In genomic region chr10:110078317-110078716, GRCh38 we compare ENCODE assay signal across 10 cellular contexts.
A peak's percentile ranks its signal among the peaks of the same experiment; 100 is the strongest.
DNase-seq lines count a peak whose midpoint lies in the region; ATAC-seq, FAIRE-seq and TF ChIP-seq lines count a peak whose summit lies in the region.
"Had no signal": no experiment of that assay in that cellular context is flagged by ENCODE, and none has a peak within 500 bp of the region (broad histone marks: within the 10 kb centered on the region; RNA-seq: fewer than 3 reads in every experiment).

No MANE protein-coding gene starts in this region.

- no peak overlapping the region for H2AFZ ChIP-seq in GM23248
- H2AFZ ChIP-seq in mammary epithelial cell (ENCODE audit: low read depth, low read length): no peak overlapping the region

- POLR2A ChIA-PET in A549 (lab: Yijun Ruan, JAX): no interaction called here

- H3K27me3 ChIP-seq in GM23248 (replicated peaks; ENCODE audit: insufficient read depth) (no peaks in the 10 kb centered on the region), mammary epithelial cell (ENCODE audit: insufficient read depth, low read length) (no peaks in the 10 kb centered on the region), neutrophil (no peaks in the 10 kb centered on the region)

- no TSS peak for BruUV-seq in mammary epithelial cell (replicated peaks; lab: Mats Ljungman, UMichigan)

- no peak for TF ChIP-seq POLR2A in A549 (IDR thresholded peaks at IDR 0.05; ENCODE audit: low read length)
- TF ChIP-seq POLR2A in GM18505 (IDR thresholded peaks at IDR 0.05; ENCODE audit: borderline replicate concordance, extremely low read depth, insufficient read depth, insufficient read length): no peak

- H3K4me3 ChIP-seq in A549 (no peak overlapping the region), GM23248 (0 out of 2 replicates have a peak overlapping the region, but pooled peaks have one; percentile 57), mammary epithelial cell (replicated peaks in 1 of 3; ENCODE audit: insufficient read depth in 1 of 3, low read depth in 2 of 3, low read length in 3 of 3) (no peak overlapping the region), neutrophil (ENCODE audit: low read depth in 1 of 2, low read length in 1 of 2) (peak overlapping the region in 1 of 2 experiments; percentile 40)

- H4K20me1 ChIP-seq in GM23248 (ENCODE audit: insufficient read depth) (no peaks in the 10 kb centered on the region), mammary epithelial cell (ENCODE audit: insufficient read depth, low read length) (no peaks in the 10 kb centered on the region)

- H3K27ac ChIP-seq in A549 (no peak overlapping the region), GM23248 (peak overlapping the region; percentile 91), mammary epithelial cell (ENCODE audit: insufficient read depth, low read depth, low read length) (peak overlapping the region; percentile 82), neutrophil (peak overlapping the region; percentile 92)

- DNase-seq in A549 (ENCODE audit: low read depth in 1 of 2, low spot score in 1 of 2) (no peak), GM23248 (peak; percentile 48), mammary epithelial cell (no peak), pons (ENCODE audit: low spot score) (no peak), HuH-7.5 (ENCODE audit: low spot score) (no peak)
- DNase-seq: NCI-H146 had no signal

- dilution Hi-C loops in mammary epithelial cell (cut with HindIII; ENCODE audit: low sequenced_read_pairs): no loop called here

- TF ChIP-seq EP300 in A549 (IDR thresholded peaks at IDR 0.05): no peak

- TF ChIP-seq RAD21 in A549 (conservative IDR thresholded peaks at IDR 0.05 in 1 of 2, IDR thresholded peaks at IDR 0.05 in 1 of 2): no peak

- peaks cover 69% of the 10 kb centered on the region for H3K79me2 ChIP-seq in GM23248 (ENCODE audit: insufficient read depth)
- H3K79me2 ChIP-seq in mammary epithelial cell (ENCODE audit: insufficient read depth, low read length): peaks cover 19% of the 10 kb centered on the region

- CTCF ChIA-PET in A549 (lab: Yijun Ruan, JAX) (interaction anchor here (1.1 kb wide), 2 partner anchors 21 to 107 kb away, joined by 3 read pairs; no protein-coding TSS in a partner anchor), mammary epithelial cell (lab: Charles Lee; ENCODE audit: low non-redundant PET) (no interaction called here)

- H3K4me2 ChIP-seq in A549 (no peak overlapping the region), GM23248 (ENCODE audit: unreplicated experiment) (peak overlapping the region; percentile 93), mammary epithelial cell (ENCODE audit: insufficient read depth, low read depth, low read length) (peak overlapping the region; percentile 85)

- WGBS in A549 (ENCODE audit: missing lambda C conversion rate): 74% methylated on average over 3 of the region's 3 CpGs
- 17 to 24% methylated on average over 3 of the region's 3 CpGs for WGBS in GM23248 (ENCODE audit: low coverage in 1 of 2, low lambda C conversion rate in 2 of 2, missing lambda C conversion rate in 2 of 2), 2 experiments
- WGBS in mammary epithelial cell (ENCODE audit: low coverage, missing lambda C conversion rate): 74% methylated on average over 3 of the region's 3 CpGs

- H3K9me2 ChIP-seq in GM23248 (ENCODE audit: insufficient read depth): no peaks in the 10 kb centered on the region

- intact Hi-C loops in mammary epithelial cell (cut with micrococcal nuclease): no loop called here

- H3F3A ChIP-seq in GM23248 (ENCODE audit: insufficient read depth): peaks cover 71% of the 10 kb centered on the region

- H3K4me1 ChIP-seq in A549 (peaks cover 54% of the 10 kb centered on the region), GM23248 (ENCODE audit: insufficient read depth) (peaks cover 85% of the 10 kb centered on the region), mammary epithelial cell (ENCODE audit: insufficient read depth, low read length) (peaks cover 59% of the 10 kb centered on the region), neutrophil (ENCODE audit: control insufficient read depth in 1 of 2, insufficient read depth in 1 of 2, low read depth in 1 of 2, low read length in 1 of 2) (peaks cover 99 to 100% of the 10 kb centered on the region in 2 experiments)

- no peaks in the 10 kb centered on the region for H3K36me3 ChIP-seq in GM23248 (ENCODE audit: low read depth)
- no peaks in the 10 kb centered on the region for H3K36me3 ChIP-seq in mammary epithelial cell (ENCODE audit: insufficient read depth, low read length)
- no peaks in the 10 kb centered on the region for H3K36me3 ChIP-seq in neutrophil

- ATAC-seq in A549 (no peak), GM19023 (IDR thresholded peaks at IDR 0.05; ENCODE audit: unreplicated experiment) (no peak), GM18505 (IDR thresholded peaks at IDR 0.05; ENCODE audit: unreplicated experiment) (no peak)

- peak overlapping the region; percentile 74; the same call in 1 of the 2 replicates for H3K9ac ChIP-seq in GM23248
- no peak overlapping the region for H3K9ac ChIP-seq in mammary epithelial cell (ENCODE audit: insufficient read depth, low read length)

- in situ Hi-C loops in GM23248 (cut with MboI) (no loop called here), mammary epithelial cell (cut with MboI; ENCODE audit: low sequenced_read_pairs in 2 of 2) (no loop called here)

- TF ChIP-seq CTCF in A549 (IDR thresholded peaks at IDR 0.05): no peak
- no peak for TF ChIP-seq CTCF in mammary epithelial cell (conservative IDR thresholded peaks at IDR 0.05 in 1 of 2, IDR thresholded peaks at IDR 0.05 in 1 of 2; ENCODE audit: extremely low read depth in 1 of 2, insufficient read depth in 1 of 2, low read depth in 1 of 2, low read length in 2 of 2)
- no peak for TF ChIP-seq CTCF in neutrophil (IDR thresholded peaks at IDR 0.05)

- H3K9me3 ChIP-seq in A549 (no peaks in the 10 kb centered on the region), GM23248 (ENCODE audit: low read depth) (no peaks in the 10 kb centered on the region), mammary epithelial cell (replicated peaks; ENCODE audit: insufficient read depth, low read length) (no peaks in the 10 kb centered on the region), neutrophil (no peaks in the 10 kb centered on the region)

- no peak for FAIRE-seq in A549 (lab: Jason Lieb, UNC)
- FAIRE-seq: TTC549 had no signal

TF ChIP-seq in A549, 52 proteins besides CTCF, POLR2A, EP300 and RAD21:
- TF ChIP-seq NR3C1 (IDR thresholded peaks at IDR 0.05): no peak
- peak; percentile 40 for TF ChIP-seq MAFK (IDR thresholded peaks at IDR 0.05; ENCODE audit: partially characterized antibody)

Comparison
In these comparisons a context has a peak if more than half of its experiments do, and no peak if none do; other contexts are left out.
1. H3K27ac ChIP-seq: peak in GM23248 (single experiment), mammary epithelial cell (single experiment) and neutrophil (single experiment); none in A549 (0 of 2).